In genomic region chr7:35967366-35968139, GRCh38 we compare ENCODE assay signal across 26 cellular contexts.
DNase-seq lines count a peak whose midpoint lies in the region; ATAC-seq and TF ChIP-seq lines count a peak whose summit lies in the region.
"Had no signal": no experiment of that assay in that cellular context is flagged by ENCODE, and none has a peak within 500 bp of the region (broad histone marks: within the 10 kb centered on the region; RNA-seq: fewer than 3 reads in every experiment).

No MANE protein-coding gene starts in this region.

- H3K9me3 Mint-ChIP-seq in GM23338 (peaks cover 10% of the 10 kb centered on the region), CD14-positive monocyte (no peaks in the 10 kb centered on the region)
- H3K9me3 Mint-ChIP-seq: IgD-negative memory B cell had no signal

- no peak overlapping the region for H3K27ac ChIP-seq in GM23338 (ENCODE audit: low read depth)
- no peak overlapping the region for H3K27ac ChIP-seq in esophagus muscularis mucosa (replicated peaks in 1 of 4)
- no peak overlapping the region for H3K27ac ChIP-seq in PC-3 (ENCODE audit: low read length)
- H3K27ac ChIP-seq: BLaER1 treated with 17β-estradiol and CSF1 and Interleukin-3, amounts not matched to agents 10 nM and 100 nM; Peyer's patch; transverse colon had no signal

- H3K36me3 ChIP-seq in GM23338 (ENCODE audit: insufficient read depth) (no peaks in the 10 kb centered on the region), esophagus muscularis mucosa (no peaks in the 10 kb centered on the region), PC-3 (ENCODE audit: low read depth, low read length) (no peaks in the 10 kb centered on the region)
- H3K36me3 ChIP-seq: BLaER1 treated with 17β-estradiol and CSF1 and Interleukin-3, amounts not matched to agents 10 nM and 100 nM; Peyer's patch; transverse colon had no signal

- intact Hi-C loops in esophagus muscularis mucosa (cut with DNase I) (no loop called here), CD14-positive monocyte (cut with micrococcal nuclease) (no loop called here), PC-3 (cut with micrococcal nuclease) (no loop called here)

- H4K20me1 ChIP-seq in GM23338 (replicated peaks; ENCODE audit: insufficient read depth), result no peaks in the 10 kb centered on the region
- H4K20me1 ChIP-seq in PC-3 (ENCODE audit: low read length), result no peaks in the 10 kb centered on the region
- H4K20me1 ChIP-seq: BLaER1 treated with 17β-estradiol and CSF1 and Interleukin-3, amounts not matched to agents 10 nM and 100 nM had no signal

- no peaks in the 10 kb centered on the region for H3K9me2 ChIP-seq in GM23338 (ENCODE audit: insufficient read depth)
- H3K9me2 ChIP-seq in PC-3 (replicated peaks; ENCODE audit: low read length), result no peaks in the 10 kb centered on the region

- H2AFZ ChIP-seq in GM23338, result no peak overlapping the region; the same call in 1 of the 2 replicates
- no peak overlapping the region for H2AFZ ChIP-seq in PC-3 (ENCODE audit: low read length)

- H3K27me3 Mint-ChIP-seq in GM23338 (ENCODE audit: insufficient read depth, low read depth, poor library complexity) (peaks cover 4% of the 10 kb centered on the region), CD14-positive monocyte (ENCODE audit: low read depth in 3 of 3) (peaks cover 14 to 46% (median 35%) of the 10 kb centered on the region in 3 donors)

- ATAC-seq in GM23338, result peak; percentile 88
- ATAC-seq in HG03108 (IDR thresholded peaks at IDR 0.05; ENCODE audit: unreplicated experiment), result no peak
- ATAC-seq in PC-3, result no peak

- H3K4me1 Mint-ChIP-seq in GM23338, result no peaks in the 10 kb centered on the region; the same call in 2 of the 3 replicates
- peaks cover 10% of the 10 kb centered on the region for H3K4me1 Mint-ChIP-seq in CD14-positive monocyte

- H3K79me2 ChIP-seq in GM23338 (replicated peaks; ENCODE audit: insufficient read depth) (no peaks in the 10 kb centered on the region), PC-3 (ENCODE audit: low read length) (no peaks in the 10 kb centered on the region)

- H3K27ac Mint-ChIP-seq in GM23338 (no peak overlapping the region), CD14-positive monocyte (no peak overlapping the region)
- H3K27ac Mint-ChIP-seq: activated naive CD8-positive, alpha-beta T cell; IgD-negative memory B cell had no signal

- H3K9me3 ChIP-seq in esophagus muscularis mucosa, result no peaks in the 10 kb centered on the region
- H3K9me3 ChIP-seq in PC-3 (ENCODE audit: low read length), result no peaks in the 10 kb centered on the region
- H3K9me3 ChIP-seq: Peyer's patch, transverse colon had no signal

- H3K27me3 ChIP-seq in GM23338 (ENCODE audit: insufficient read depth), result no peaks in the 10 kb centered on the region
- H3K27me3 ChIP-seq in esophagus muscularis mucosa, result peaks cover 0 to 33% (median 0%) of the 10 kb centered on the region in 4 donors
- no peaks in the 10 kb centered on the region for H3K27me3 ChIP-seq in PC-3 (ENCODE audit: low read length)
- H3K27me3 ChIP-seq: Peyer's patch had no signal

- H3K4me2 ChIP-seq in GM23338, result no peak overlapping the region
- no peak overlapping the region for H3K4me2 ChIP-seq in PC-3 (ENCODE audit: low read length)
- H3K4me2 ChIP-seq: BLaER1 treated with 17β-estradiol and CSF1 and Interleukin-3, amounts not matched to agents 10 nM and 100 nM had no signal

- H3K4me3 ChIP-seq in GM23338 (no peak overlapping the region), esophagus muscularis mucosa (no peak overlapping the region), PC-3 (ENCODE audit: low read length) (no peak overlapping the region)
- H3K4me3 ChIP-seq: BLaER1 treated with 17β-estradiol and CSF1 and Interleukin-3, amounts not matched to agents 10 nM and 100 nM; lung; Peyer's patch; transverse colon had no signal

- H3K36me3 Mint-ChIP-seq in GM23338 (ENCODE audit: low read depth), result peaks cover 5% of the 10 kb centered on the region
- no peaks in the 10 kb centered on the region for H3K36me3 Mint-ChIP-seq in CD14-positive monocyte
- H3K36me3 Mint-ChIP-seq: IgD-negative memory B cell had no signal

- POLR2A ChIA-PET in PC-3 (lab: Charles Lee; ENCODE audit: unreplicated experiment), result no interaction called here

- BruUV-seq in PC-3 (replicated peaks; lab: Mats Ljungman, UMichigan), result no TSS peak

- H3K9ac ChIP-seq in PC-3 (ENCODE audit: low read length), result no peak overlapping the region
- H3K9ac ChIP-seq: BLaER1 treated with 17β-estradiol and CSF1 and Interleukin-3, amounts not matched to agents 10 nM and 100 nM had no signal

- DNase-seq in DMS53 (lab: John Stamatoyannopoulos, UW) (peak; percentile 65), GM23338 (ENCODE audit: low spot score) (peak; percentile 40), esophagus muscularis mucosa (ENCODE audit: extremely low spot score) (peak; percentile 82), retina (peak; percentile 38), CD14-positive monocyte (ENCODE audit: low spot score) (no peak), PC-3 (no peak)
- DNase-seq: activated CD4-positive, alpha-beta T cell treated with anti-CD3 and anti-CD28 coated beads for 4 hours; activated CD8-positive, alpha-beta memory T cell treated with anti-CD3 and anti-CD28 coated beads for 24 hours; activated effector memory CD4-positive, alpha-beta T cell treated with anti-CD3 and anti-CD28 coated beads, Interleukin-2, amount 50 U/mL, for 16 hours; COR-L47; cortex of kidney; NCI-H1048; NCI-H1694; NCI-H446; NCI-H774; Peyer's patch; SIG-M5; stimulated activated CD4-positive, alpha-beta T cell treated with anti-CD3 and anti-CD28 coated beads, Interleukin-2, amount 100 ng/mL, for 48 hours; SW 1271; T-helper 9 cell; transverse colon had no signal

- TF ChIP-seq EP300 in esophagus muscularis mucosa (IDR thresholded peaks at IDR 0.05), result no peak

- CTCF ChIA-PET in PC-3 (lab: Charles Lee), result no interaction called here

- WGBS in esophagus muscularis mucosa, result 90% methylated on average over 14 of the region's 59 CpGs

- no peak for TF ChIP-seq CTCF in GM23338 (conservative IDR thresholded peaks at IDR 0.05; ENCODE audit: low read depth in 2 of 2)
- TF ChIP-seq CTCF in esophagus muscularis mucosa (IDR thresholded peaks at IDR 0.05), result no peak
- no peak for TF ChIP-seq CTCF in CD14-positive monocyte (IDR thresholded peaks at IDR 0.05)
- TF ChIP-seq CTCF in PC-3 (conservative IDR thresholded peaks at IDR 0.05; ENCODE audit: low read depth, low read length), result no peak

- H3K4me1 ChIP-seq in GM23338 (ENCODE audit: insufficient read depth) (no peaks in the 10 kb centered on the region), esophagus muscularis mucosa (peaks cover 0 to 8% (median 6%) of the 10 kb centered on the region in 4 donors), PC-3 (ENCODE audit: insufficient read depth, low read length) (no peaks in the 10 kb centered on the region)
- H3K4me1 ChIP-seq: BLaER1 treated with 17β-estradiol and CSF1 and Interleukin-3, amounts not matched to agents 10 nM and 100 nM; Peyer's patch had no signal

- H3F3A ChIP-seq in GM23338 (replicated peaks; ENCODE audit: low read depth) (no peaks in the 10 kb centered on the region), PC-3 (ENCODE audit: low read length, unreplicated experiment) (no peaks in the 10 kb centered on the region)

- H3K4me3 Mint-ChIP-seq in GM23338 (no peak overlapping the region), CD14-positive monocyte (peak overlapping the region in 1 of 2 donors; percentile 80)
- H3K4me3 Mint-ChIP-seq: activated naive CD8-positive, alpha-beta T cell; IgD-negative memory B cell had no signal

- TF ChIP-seq POLR2A in esophagus muscularis mucosa (IDR thresholded peaks at IDR 0.05; ENCODE audit: low read depth), result no peak

TF ChIP-seq in GM23338, 12 proteins besides CTCF, POLR2A, EP300 and RAD21:
- no peak for TF ChIP-seq JUNB (IDR thresholded peaks at IDR 0.05; ENCODE audit: unreplicated experiment)
- no peak for TF ChIP-seq CREB1 (CRISPR knock-in tag; IDR thresholded peaks at IDR 0.05; ENCODE audit: low read depth)
- no peak for TF ChIP-seq REST (IDR thresholded peaks at IDR 0.05; ENCODE audit: unreplicated experiment)
- no peak for TF ChIP-seq ZNF114 (CRISPR knock-in tag; IDR thresholded peaks at IDR 0.05)

Comparison
In these comparisons a context has a peak if more than half of its experiments do, and no peak if none do; other contexts are left out.
1. DNase-seq: peak in DMS53 (single experiment), GM23338 (single experiment), esophagus muscularis mucosa (single experiment) and retina (single experiment); none in CD14-positive monocyte (single experiment) and PC-3 (single experiment).